8 cellular contexts compared by ENCODE assay signal in the genomic region with DNA sequence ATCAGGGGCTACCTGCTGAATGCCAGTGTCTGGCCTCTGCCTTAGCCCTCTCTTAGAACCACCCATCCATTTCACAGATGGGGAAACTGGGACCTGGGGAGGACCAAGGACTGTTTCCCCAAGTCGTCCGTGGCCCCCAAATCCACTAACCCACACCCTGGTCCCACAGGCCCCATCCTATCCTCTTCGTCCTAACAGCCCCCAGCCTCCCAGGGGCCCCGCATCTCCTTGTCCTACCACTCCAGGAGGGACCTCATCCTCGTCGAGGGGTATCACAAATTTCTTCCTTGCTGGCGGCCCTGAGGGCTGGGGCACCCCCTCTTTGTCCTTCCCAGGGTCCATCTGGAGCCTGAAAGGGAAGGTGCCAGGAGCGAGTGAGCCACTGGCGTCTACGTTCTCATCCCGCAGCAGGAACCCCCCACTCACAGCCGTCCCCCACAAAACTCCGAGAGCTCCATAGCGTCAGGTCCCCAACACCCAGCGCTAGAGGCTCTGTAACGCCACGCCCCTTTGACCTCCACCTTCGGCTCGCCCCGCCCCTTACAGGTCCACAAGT. TPM values are rescaled to one million over a fixed set of nuclear protein-coding genes. Genes with fewer than 3 reads are reported as not detected.
DNase-seq lines count a peak whose midpoint lies in the region; ATAC-seq and TF ChIP-seq lines count a peak whose summit lies in the region.

No MANE protein-coding gene starts in this region.

- peak overlapping the region; percentile 50 for H3K4me3 ChIP-seq in HEK293 (ENCODE audit: low read depth, low read length)

- H3K36me3 ChIP-seq in HEK293 (ENCODE audit: control insufficient read depth in 2 of 2, insufficient read depth in 1 of 2, low read length in 2 of 2), result peaks cover 7 to 24% of the 10 kb centered on the region in 2 experiments; a peak in 2 of 3 replicates

- H3K9me3 ChIP-seq in HEK293 (ENCODE audit: control insufficient read depth, insufficient read depth, low read depth, low read length), result no peaks in the 10 kb centered on the region

- no peaks in the 10 kb centered on the region for H3K9me3 Mint-ChIP-seq in activated CD8-positive, alpha-beta T cell treated with anti-CD3 and anti-CD28 coated beads for 36 hours
- H3K9me3 Mint-ChIP-seq in glutamatergic neuron (ENCODE audit: unreplicated experiment), result peaks cover 6% of the 10 kb centered on the region

- ATAC-seq in activated CD8-positive, alpha-beta T cell treated with anti-CD3 and anti-CD28 coated beads for 36 hours, result peak; percentile 79
- ATAC-seq in HG03025 (IDR thresholded peaks at IDR 0.05; ENCODE audit: low FRiP score, unreplicated experiment) (no peak), HG03439 (IDR thresholded peaks at IDR 0.05; ENCODE audit: unreplicated experiment) (no peak)

- peak; percentile 97 for DNase-seq in activated CD8-positive, alpha-beta T cell treated with anti-CD3 and anti-CD28 coated beads for 36 hours
- no peak for DNase-seq in glutamatergic neuron
- peak; percentile 74 for DNase-seq in stimulated activated CD4-positive, alpha-beta T cell treated with anti-CD3 and anti-CD28 coated beads, Interleukin-2, amount 100 ng/mL, for 4 hours (ENCODE audit: low read depth)
- no peak for DNase-seq in mesenteric fat pad (ENCODE audit: low spot score)
- no peak for DNase-seq in activated effector memory CD4-positive, alpha-beta T cell treated with Interleukin-2 at 50 U/mL for 16 hours

- H3K27me3 Mint-ChIP-seq in activated CD8-positive, alpha-beta T cell treated with anti-CD3 and anti-CD28 coated beads for 36 hours, result no peaks in the 10 kb centered on the region
- H3K27me3 Mint-ChIP-seq in glutamatergic neuron (ENCODE audit: unreplicated experiment), result peaks cover 13% of the 10 kb centered on the region

- H3K27ac ChIP-seq in HEK293 (ENCODE audit: extremely low read depth, low read depth, low read length), result peak overlapping the region; percentile 88

- peak overlapping the region; percentile 89 for H3K27ac Mint-ChIP-seq in activated CD8-positive, alpha-beta T cell treated with anti-CD3 and anti-CD28 coated beads for 36 hours
- H3K27ac Mint-ChIP-seq in glutamatergic neuron (ENCODE audit: unreplicated experiment), result peak overlapping the region; percentile 98

- H3K36me3 Mint-ChIP-seq in activated CD8-positive, alpha-beta T cell treated with anti-CD3 and anti-CD28 coated beads for 36 hours (ENCODE audit: low read depth), result peaks cover 16% of the 10 kb centered on the region
- H3K36me3 Mint-ChIP-seq in glutamatergic neuron (ENCODE audit: unreplicated experiment), result no peaks in the 10 kb centered on the region

- peak overlapping the region; percentile 89 for H3K4me3 Mint-ChIP-seq in activated CD8-positive, alpha-beta T cell treated with anti-CD3 and anti-CD28 coated beads for 36 hours
- peak overlapping the region; percentile 94 for H3K4me3 Mint-ChIP-seq in glutamatergic neuron (ENCODE audit: unreplicated experiment)

- TF ChIP-seq CTCF in HEK293 (tag by site-specific recombination; IDR thresholded peaks at IDR 0.05) (no peak), glutamatergic neuron (IDR thresholded peaks at IDR 0.05; ENCODE audit: partially characterized antibody, unreplicated experiment) (no peak)
- TF ChIP-seq CTCF in activated CD8-positive, alpha-beta T cell treated with anti-CD3 and anti-CD28 coated beads for 36 hours (IDR thresholded peaks at IDR 0.05), result no peak

- intact Hi-C loops in activated CD8-positive, alpha-beta T cell treated with anti-CD3 and anti-CD28 coated beads for 36 hours (cut with micrococcal nuclease), result loop anchor here (10.0 kb wide), 1 partner anchor 52 kb away; no protein-coding TSS in a partner anchor

- peaks cover 10% of the 10 kb centered on the region; the same call in 1 of the 2 replicates for H3K4me1 ChIP-seq in HEK293 (ENCODE audit: control insufficient read depth, insufficient read depth, low read length)

- CTCF ChIA-PET in HEK293 (lab: Yijun Ruan, JAX), result interaction anchor here (2.1 kb wide), 1 partner anchor 21 kb away, joined by 13 read pairs; no protein-coding TSS in a partner anchor
- CTCF ChIA-PET in activated CD8-positive, alpha-beta T cell treated with anti-CD3 and anti-CD28 coated beads for 36 hours (lab: Charles Lee), result interaction anchor here (1.0 to 3.0 kb wide), 3 partner anchors 16 to 63 kb away, joined by 3 to 21 read pairs (median 14); no protein-coding TSS in a partner anchor

- POLR2A ChIA-PET in HEK293 (lab: Yijun Ruan, JAX), result interaction anchor here (0.6 to 1.4 kb wide), 6 partner anchors 9 to 73 kb away, joined by 3 to 8 read pairs (median 4); no protein-coding TSS in a partner anchor
- POLR2A ChIA-PET in activated CD8-positive, alpha-beta T cell treated with anti-CD3 and anti-CD28 coated beads for 36 hours (lab: Charles Lee), result interaction anchor here (1.6 kb wide), 1 partner anchor 15 kb away, joined by 8 read pairs; no protein-coding TSS in a partner anchor

- peaks cover 56% of the 10 kb centered on the region for H3K4me1 Mint-ChIP-seq in activated CD8-positive, alpha-beta T cell treated with anti-CD3 and anti-CD28 coated beads for 36 hours (ENCODE audit: low read depth)
- peaks cover 6% of the 10 kb centered on the region for H3K4me1 Mint-ChIP-seq in glutamatergic neuron (ENCODE audit: low read depth, unreplicated experiment)

TF ChIP-seq in HEK293, 187 proteins besides CTCF, POLR2A, EP300 and RAD21:
- TF ChIP-seq ZNF214 (tag by site-specific recombination; IDR thresholded peaks at IDR 0.05; ENCODE audit: borderline replicate concordance) (no peak), KLF9 (tag by site-specific recombination; IDR thresholded peaks at IDR 0.05; ENCODE audit: low read depth) (peak; percentile 95), ZNF174 (tag by site-specific recombination; IDR thresholded peaks at IDR 0.05) (no peak)
- TF ChIP-seq, protein P1, sequence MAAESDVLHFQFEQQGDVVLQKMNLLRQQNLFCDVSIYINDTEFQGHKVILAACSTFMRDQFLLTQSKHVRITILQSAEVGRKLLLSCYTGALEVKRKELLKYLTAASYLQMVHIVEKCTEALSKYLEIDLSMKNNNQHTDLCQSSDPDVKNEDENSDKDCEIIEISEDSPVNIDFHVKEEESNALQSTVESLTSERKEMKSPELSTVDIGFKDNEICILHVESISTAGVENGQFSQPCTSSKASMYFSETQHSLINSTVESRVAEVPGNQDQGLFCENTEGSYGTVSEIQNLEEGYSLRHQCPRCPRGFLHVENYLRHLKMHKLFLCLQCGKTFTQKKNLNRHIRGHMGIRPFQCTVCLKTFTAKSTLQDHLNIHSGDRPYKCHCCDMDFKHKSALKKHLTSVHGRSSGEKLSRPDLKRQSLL (tag by site-specific recombination; IDR thresholded peaks at IDR 0.05), result peak; percentile 40; the same call in 1 of the 2 replicates
- TF ChIP-seq, protein P2, sequence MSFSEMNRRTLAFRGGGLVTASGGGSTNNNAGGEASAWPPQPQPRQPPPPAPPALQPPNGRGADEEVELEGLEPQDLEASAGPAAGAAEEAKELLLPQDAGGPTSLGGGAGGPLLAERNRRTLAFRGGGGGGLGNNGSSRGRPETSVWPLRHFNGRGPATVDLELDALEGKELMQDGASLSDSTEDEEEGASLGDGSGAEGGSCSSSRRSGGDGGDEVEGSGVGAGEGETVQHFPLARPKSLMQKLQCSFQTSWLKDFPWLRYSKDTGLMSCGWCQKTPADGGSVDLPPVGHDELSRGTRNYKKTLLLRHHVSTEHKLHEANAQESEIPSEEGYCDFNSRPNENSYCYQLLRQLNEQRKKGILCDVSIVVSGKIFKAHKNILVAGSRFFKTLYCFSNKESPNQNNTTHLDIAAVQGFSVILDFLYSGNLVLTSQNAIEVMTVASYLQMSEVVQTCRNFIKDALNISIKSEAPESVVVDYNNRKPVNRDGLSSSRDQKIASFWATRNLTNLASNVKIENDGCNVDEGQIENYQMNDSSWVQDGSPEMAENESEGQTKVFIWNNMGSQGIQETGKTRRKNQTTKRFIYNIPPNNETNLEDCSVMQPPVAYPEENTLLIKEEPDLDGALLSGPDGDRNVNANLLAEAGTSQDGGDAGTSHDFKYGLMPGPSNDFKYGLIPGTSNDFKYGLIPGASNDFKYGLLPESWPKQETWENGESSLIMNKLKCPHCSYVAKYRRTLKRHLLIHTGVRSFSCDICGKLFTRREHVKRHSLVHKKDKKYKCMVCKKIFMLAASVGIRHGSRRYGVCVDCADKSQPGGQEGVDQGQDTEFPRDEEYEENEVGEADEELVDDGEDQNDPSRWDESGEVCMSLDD (tag by site-specific recombination; IDR thresholded peaks at IDR 0.05), result peak; percentile 72
- TF ChIP-seq, protein P3, sequence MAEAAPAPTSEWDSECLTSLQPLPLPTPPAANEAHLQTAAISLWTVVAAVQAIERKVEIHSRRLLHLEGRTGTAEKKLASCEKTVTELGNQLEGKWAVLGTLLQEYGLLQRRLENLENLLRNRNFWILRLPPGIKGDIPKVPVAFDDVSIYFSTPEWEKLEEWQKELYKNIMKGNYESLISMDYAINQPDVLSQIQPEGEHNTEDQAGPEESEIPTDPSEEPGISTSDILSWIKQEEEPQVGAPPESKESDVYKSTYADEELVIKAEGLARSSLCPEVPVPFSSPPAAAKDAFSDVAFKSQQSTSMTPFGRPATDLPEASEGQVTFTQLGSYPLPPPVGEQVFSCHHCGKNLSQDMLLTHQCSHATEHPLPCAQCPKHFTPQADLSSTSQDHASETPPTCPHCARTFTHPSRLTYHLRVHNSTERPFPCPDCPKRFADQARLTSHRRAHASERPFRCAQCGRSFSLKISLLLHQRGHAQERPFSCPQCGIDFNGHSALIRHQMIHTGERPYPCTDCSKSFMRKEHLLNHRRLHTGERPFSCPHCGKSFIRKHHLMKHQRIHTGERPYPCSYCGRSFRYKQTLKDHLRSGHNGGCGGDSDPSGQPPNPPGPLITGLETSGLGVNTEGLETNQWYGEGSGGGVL (tag by site-specific recombination; IDR thresholded peaks at IDR 0.05), result peak; percentile 64

RNA-seq across cellular contexts. Expression of a gene that starts 0.6 kb away (rescaled TPM):
- 10 to 100 TPM; 41.6 to 46.5 TPM for total RNA-seq in activated CD8-positive, alpha-beta T cell treated with anti-CD3 and anti-CD28 coated beads for 36 hours
- 65.7 TPM for total RNA-seq in glutamatergic neuron (ENCODE audit: unreplicated experiment)
- 82.3 TPM for total RNA-seq in mesenteric fat pad

RNA-seq across cellular contexts. Expression of a gene that starts 16.7 kb away (rescaled TPM):
- 10 to 100 TPM in 1 of 2 experiments, 1 to 10 TPM in 1; 9.8 to 11.6 TPM for total RNA-seq in activated CD8-positive, alpha-beta T cell treated with anti-CD3 and anti-CD28 coated beads for 36 hours
- total RNA-seq in glutamatergic neuron (ENCODE audit: unreplicated experiment), result 4.3 TPM
- total RNA-seq in mesenteric fat pad, result 6.7 TPM

RNA-seq across cellular contexts. Expression of a gene that starts 18.2 kb away (rescaled TPM):
- 1 to 10 TPM; 4.6 to 5.8 TPM for total RNA-seq in activated CD8-positive, alpha-beta T cell treated with anti-CD3 and anti-CD28 coated beads for 36 hours
- total RNA-seq in glutamatergic neuron (ENCODE audit: unreplicated experiment) (0.93 TPM), mesenteric fat pad (17.6 TPM)

RNA-seq across cellular contexts. Expression of a gene that starts 44.7 kb away (rescaled TPM):
- total RNA-seq in activated CD8-positive, alpha-beta T cell treated with anti-CD3 and anti-CD28 coated beads for 36 hours, result 10 to 100 TPM; 70.0 to 71.2 TPM
- not detected for total RNA-seq in glutamatergic neuron (ENCODE audit: unreplicated experiment)
- total RNA-seq in mesenteric fat pad, result 907 TPM

RNA-seq across cellular contexts. Expression of a gene that starts 52.7 kb away (rescaled TPM):
- total RNA-seq in activated CD8-positive, alpha-beta T cell treated with anti-CD3 and anti-CD28 coated beads for 36 hours, result 10 to 100 TPM; 23.2 to 25.6 TPM
- total RNA-seq in glutamatergic neuron (ENCODE audit: unreplicated experiment) (52.9 TPM), mesenteric fat pad (12.3 TPM)

Comparison
In these comparisons a context has a peak if more than half of its experiments do, and no peak if none do; other contexts are left out.
1. DNase-seq: peak in activated CD8-positive, alpha-beta T cell treated with anti-CD3 and anti-CD28 coated beads for 36 hours (single experiment) and stimulated activated CD4-positive, alpha-beta T cell treated with anti-CD3 and anti-CD28 coated beads, Interleukin-2, amount 100 ng/mL, for 4 hours (single experiment); none in glutamatergic neuron (single experiment), mesenteric fat pad (single experiment) and activated effector memory CD4-positive, alpha-beta T cell treated with Interleukin-2 at 50 U/mL for 16 hours (single experiment).